Comparison of ENCODE assay signal across 28 cellular contexts in genomic region chr6:27066802-27067201, GRCh38.
DNase-seq lines count a peak whose midpoint lies in the region; ATAC-seq and TF ChIP-seq lines count a peak whose summit lies in the region.
"Had no signal": no experiment of that assay in that cellular context is flagged by ENCODE, and none has a peak within 500 bp of the region (broad histone marks: within the 10 kb centered on the region; RNA-seq: fewer than 3 reads in every experiment).

No MANE protein-coding gene starts in this region.

- no peaks in the 10 kb centered on the region for H3K27me3 ChIP-seq in iPS-20b (ENCODE audit: insufficient read depth, low read length)
- H3K27me3 ChIP-seq: SJCRH30 had no signal

- POLR2A ChIA-PET in WTC11 (lab: Charles Lee): no interaction called here

- H3K4me1 ChIP-seq in iPS-20b (ENCODE audit: insufficient read depth, low read length): peaks cover 7% of the 10 kb centered on the region

- no peak overlapping the region for H3K27ac ChIP-seq in iPS-20b (ENCODE audit: low read length)
- H3K27ac ChIP-seq: SJCRH30, thoracic aorta had no signal

- no peaks in the 10 kb centered on the region for H3K9me3 Mint-ChIP-seq in WTC11
- H3K9me3 Mint-ChIP-seq: activated CD4-positive, alpha-beta T cell treated with anti-CD3 and anti-CD28 coated beads, Interleukin-2, amount 10 ng/mL, durations not matched to agents 7 days and 5 days; activated naive CD8-positive, alpha-beta T cell treated with anti-CD3 and anti-CD28 coated beads for 36 hours; activated T-cell treated with anti-CD3 and anti-CD28 coated beads, Interleukin-2, amount 50 U/mL, for 24 hours; naive thymus-derived CD8-positive, alpha-beta T cell; stimulated activated memory B cell treated with anti-CD40 and anti-IgM and Interleukin-4, amounts not matched to agents 10 μg/mL and 1 μg/mL and 100 μg/mL, for 72 hours; T-cell had no signal

- H3K9me3 ChIP-seq in iPS-20b (ENCODE audit: insufficient read depth, low read depth, low read length): no peaks in the 10 kb centered on the region
- H3K9me3 ChIP-seq: SJCRH30, thoracic aorta had no signal

- no peaks in the 10 kb centered on the region for H3K27me3 Mint-ChIP-seq in WTC11 (ENCODE audit: low read depth)

- no peaks in the 10 kb centered on the region for H3K36me3 Mint-ChIP-seq in WTC11
- H3K36me3 Mint-ChIP-seq: activated naive CD8-positive, alpha-beta T cell treated with anti-CD3 and anti-CD28 coated beads for 36 hours; CD14-positive monocyte; naive thymus-derived CD8-positive, alpha-beta T cell; stimulated activated memory B cell treated with anti-CD40 and anti-IgM and Interleukin-4, amounts not matched to agents 10 μg/mL and 1 μg/mL and 100 μg/mL, for 72 hours; T-cell had no signal

- H3K27ac Mint-ChIP-seq in WTC11: peak overlapping the region; percentile 61
- H3K27ac Mint-ChIP-seq: activated CD4-positive, alpha-beta T cell treated with anti-CD3 and anti-CD28 coated beads, Interleukin-2, amount 10 ng/mL, durations not matched to agents 7 days and 5 days; activated naive CD8-positive, alpha-beta T cell treated with anti-CD3 and anti-CD28 coated beads for 36 hours; activated T-cell treated with anti-CD3 and anti-CD28 coated beads, Interleukin-2, amount 50 U/mL, for 24 hours; CD14-positive monocyte; naive thymus-derived CD8-positive, alpha-beta T cell; stimulated activated memory B cell treated with anti-CD40 and anti-IgM and Interleukin-4, amounts not matched to agents 10 μg/mL and 1 μg/mL and 100 μg/mL, for 72 hours; T-cell had no signal

- H3K4me3 ChIP-seq in iPS-20b (ENCODE audit: low read length): peak overlapping the region; percentile 50
- H3K4me3 ChIP-seq: SJCRH30, thoracic aorta had no signal

- peak; percentile 35 for ATAC-seq in WTC11
- ATAC-seq in HG03354 (IDR thresholded peaks at IDR 0.05; ENCODE audit: poor library complexity, severe bottlenecking, unreplicated experiment): no peak
- ATAC-seq: naive thymus-derived CD8-positive, alpha-beta T cell; stimulated activated memory B cell treated with anti-CD40 and anti-IgM and Interleukin-4, amounts not matched to agents 10 μg/mL and 1 μg/mL and 100 μg/mL, for 72 hours; T-cell had no signal

- no peak overlapping the region for H3K9ac ChIP-seq in iPS-20b (ENCODE audit: low read depth, low read length)

- TF ChIP-seq CTCF in WTC11 (IDR thresholded peaks at IDR 0.05) (no peak), GM20000 (IDR thresholded peaks at IDR 0.05; ENCODE audit: extremely low read depth, missing control alignments) (no peak)

- peak overlapping the region; percentile 18 for H3K4me3 Mint-ChIP-seq in WTC11
- H3K4me3 Mint-ChIP-seq: activated CD4-positive, alpha-beta T cell treated with anti-CD3 and anti-CD28 coated beads, Interleukin-2, amount 10 ng/mL, durations not matched to agents 7 days and 5 days; activated naive CD8-positive, alpha-beta T cell treated with anti-CD3 and anti-CD28 coated beads for 36 hours; activated T-cell treated with anti-CD3 and anti-CD28 coated beads, Interleukin-2, amount 50 U/mL, for 24 hours; CD14-positive monocyte; naive thymus-derived CD8-positive, alpha-beta T cell; stimulated activated memory B cell treated with anti-CD40 and anti-IgM and Interleukin-4, amounts not matched to agents 10 μg/mL and 1 μg/mL and 100 μg/mL, for 72 hours; T-cell had no signal

- H3K4me1 Mint-ChIP-seq in WTC11: peaks cover 11% of the 10 kb centered on the region
- H3K4me1 Mint-ChIP-seq: activated CD4-positive, alpha-beta T cell treated with anti-CD3 and anti-CD28 coated beads, Interleukin-2, amount 10 ng/mL, durations not matched to agents 7 days and 5 days; activated naive CD8-positive, alpha-beta T cell treated with anti-CD3 and anti-CD28 coated beads for 36 hours; CD14-positive monocyte; naive thymus-derived CD8-positive, alpha-beta T cell; stimulated activated memory B cell treated with anti-CD40 and anti-IgM and Interleukin-4, amounts not matched to agents 10 μg/mL and 1 μg/mL and 100 μg/mL, for 72 hours; T-cell had no signal

- CTCF ChIA-PET in WTC11 (lab: Charles Lee): interaction anchor here (0.8 kb wide), 2 partner anchors 12 to 471 kb away, joined by 4 read pairs; no protein-coding TSS in a partner anchor

- no peaks in the 10 kb centered on the region for H3K36me3 ChIP-seq in iPS-20b (ENCODE audit: insufficient read depth, low read depth, low read length)
- H3K36me3 ChIP-seq: SJCRH30, thoracic aorta had no signal

- DNase-seq in NCI-H748 (lab: John Stamatoyannopoulos, UW; ENCODE audit: unreplicated experiment): peak; percentile 61
- no peak for DNase-seq in NCI-H748 treated with DMSO at 0.1 percent for 48 hours (lab: John Stamatoyannopoulos, UW)
- DNase-seq in WTC11 (ENCODE audit: low spot score): no peak
- DNase-seq in superior temporal gyrus (ENCODE audit: extremely low spot score): peak; percentile 37
- no peak for DNase-seq in GM19240 (ENCODE audit: insufficient read length, low spot score)
- no peak for DNase-seq in GM20000 (ENCODE audit: low spot score)
- DNase-seq: 8988T; activated CD4-positive, alpha-beta T cell treated with anti-CD3 and anti-CD28 coated beads, Interleukin-2, amount 10 ng/mL, durations not matched to agents 7 days and 5 days; activated effector memory CD4-positive, alpha-beta T cell treated with anti-CD3 and anti-CD28 coated beads, Interleukin-2, amount 50 U/mL, for 16 hours; activated naive CD8-positive, alpha-beta T cell treated with anti-CD3 and anti-CD28 coated beads for 36 hours; activated T-cell treated with anti-CD3 and anti-CD28 coated beads, Interleukin-2, amount 50 U/mL, for 24 hours; aorta; DND-41; effector CD8-positive, alpha-beta T cell; erythroblast; glutamatergic neuron; Kasumi-1; kidney; naive thymus-derived CD8-positive, alpha-beta T cell; NCI-H1436 treated with DMSO at 0.1 percent for 48 hours; RPMI8226; T-cell had no signal

TF ChIP-seq in WTC11, 78 proteins besides CTCF, POLR2A, EP300 and RAD21:
- TF ChIP-seq SMAD4 (CRISPR knock-in tag; IDR thresholded peaks at IDR 0.05) (no peak), ZSCAN18 (CRISPR knock-in tag; IDR thresholded peaks at IDR 0.05) (no peak), ZNF396 (CRISPR knock-in tag; IDR thresholded peaks at IDR 0.05; ENCODE audit: borderline replicate concordance) (no peak), ZBTB43 (CRISPR knock-in tag; IDR thresholded peaks at IDR 0.05) (no peak), MAX (CRISPR knock-in tag; IDR thresholded peaks at IDR 0.05) (no peak), NFE2L1 (CRISPR knock-in tag; IDR thresholded peaks at IDR 0.05) (no peak)

Comparison
In these comparisons a context has a peak if more than half of its experiments do, and no peak if none do; other contexts are left out.
1. DNase-seq: peak in NCI-H748 (single experiment) and superior temporal gyrus (single experiment); none in NCI-H748 treated with DMSO at 0.1 percent for 48 hours (single experiment), WTC11 (single experiment), GM19240 (single experiment) and GM20000 (single experiment).